ENCODE assay signal across 8 cellular contexts in genomic region chr9:129174724-129175514, GRCh38. TPM values are rescaled to one million over a fixed set of nuclear protein-coding genes. Genes with fewer than 3 reads are reported as not detected.
DNase-seq lines count a peak whose midpoint lies in the region; ATAC-seq and TF ChIP-seq lines count a peak whose summit lies in the region.

No MANE protein-coding gene starts in this region.

- H3K27ac Mint-ChIP-seq in naive thymus-derived CD4-positive, alpha-beta T cell = peak overlapping the region in 8 of 9 donors; percentile 61 to 85 (median 78)

- no peak for ATAC-seq in naive thymus-derived CD4-positive, alpha-beta T cell
- peak; percentile 28 to 67 for ATAC-seq in upper lobe of left lung (ENCODE audit: low FRiP score in 2 of 2)

- H3K36me3 Mint-ChIP-seq in naive thymus-derived CD4-positive, alpha-beta T cell = no peaks in the 10 kb centered on the region

- peaks cover 0 to 25% (median 5%) of the 10 kb centered on the region in 7 donors for H3K4me1 Mint-ChIP-seq in naive thymus-derived CD4-positive, alpha-beta T cell

- no peak; the same call in 1 of the 2 replicates for TF ChIP-seq CTCF in 22Rv1 (IDR thresholded peaks at IDR 0.05)
- no peak for TF ChIP-seq CTCF in upper lobe of left lung (IDR thresholded peaks at IDR 0.05)

- H3K36me3 ChIP-seq in naive thymus-derived CD4-positive, alpha-beta T cell (ENCODE audit: control insufficient read depth in 2 of 3, insufficient read depth in 3 of 3, low read length in 3 of 3) = no peaks in the 10 kb centered on the region
- H3K36me3 ChIP-seq in upper lobe of left lung = no peaks in the 10 kb centered on the region

- TF ChIP-seq POLR2A in upper lobe of left lung (IDR thresholded peaks at IDR 0.05) = peak in 1 of 4 donors; percentile 69

- no peaks in the 10 kb centered on the region for H3K9me3 ChIP-seq in naive thymus-derived CD4-positive, alpha-beta T cell (ENCODE audit: control insufficient read depth in 2 of 3, low read length in 3 of 3)
- no peaks in the 10 kb centered on the region for H3K9me3 ChIP-seq in upper lobe of left lung

- DNase-seq in GF-D8 (lab: John Stamatoyannopoulos, UW) (peak; percentile 30), NCI-H460 (ENCODE audit: extremely low read depth, low read depth) (peak; percentile 76), fibroblast of the conjunctiva (ENCODE audit: low read depth) (peak; percentile 88), upper lobe of left lung (peak; percentile 81 to 90), GM19240 (ENCODE audit: insufficient read length, low spot score) (no peak)
- peak; percentile 16 for DNase-seq in activated effector memory CD4-positive, alpha-beta T cell treated with Interleukin-2 at 50 U/mL for 16 hours
- DNase-seq in naive thymus-derived CD4-positive, alpha-beta T cell = peak in 2 of 9 donors; percentile 9 to 66

- peak overlapping the region; percentile 99 for H3K27ac ChIP-seq in 22Rv1
- peak overlapping the region; percentile 46 for H3K27ac ChIP-seq in naive thymus-derived CD4-positive, alpha-beta T cell (ENCODE audit: low read depth, low read length)
- peak overlapping the region; percentile 91 to 98 (median 94) for H3K27ac ChIP-seq in upper lobe of left lung

- 1% methylated on average over 38 to 47 of the region's 53 CpGs for WGBS in upper lobe of left lung, 2 donors

- intact Hi-C loops in naive thymus-derived CD4-positive, alpha-beta T cell (cut with micrococcal nuclease) = loop anchor here (1.0 to 5.0 kb wide), 13 partner anchors 36 to 718 kb away; partner anchors contain the start of genes MIGA2 (in 1 of the 2) and ODF2 (in 1 of the 2)

- H3K4me3 Mint-ChIP-seq in naive thymus-derived CD4-positive, alpha-beta T cell = peak overlapping the region; percentile 86 to 96 (median 90)

- H3K9me3 Mint-ChIP-seq in naive thymus-derived CD4-positive, alpha-beta T cell = no peaks in the 10 kb centered on the region

- peaks cover 0 to 19% (median 0%) of the 10 kb centered on the region in 5 donors for H3K27me3 Mint-ChIP-seq in naive thymus-derived CD4-positive, alpha-beta T cell

- H3K27me3 ChIP-seq in naive thymus-derived CD4-positive, alpha-beta T cell (ENCODE audit: control insufficient read depth in 2 of 2, insufficient read depth in 2 of 2, low read length in 2 of 2) = no peaks in the 10 kb centered on the region
- H3K27me3 ChIP-seq in upper lobe of left lung = no peaks in the 10 kb centered on the region

- no peak for TF ChIP-seq EP300 in upper lobe of left lung (IDR thresholded peaks at IDR 0.05)

- peaks cover 0 to 4% of the 10 kb centered on the region in 2 donors for H3K4me1 ChIP-seq in naive thymus-derived CD4-positive, alpha-beta T cell (ENCODE audit: control insufficient read depth in 2 of 2, insufficient read depth in 2 of 2, low read length in 2 of 2)
- peaks cover 16 to 29% (median 22%) of the 10 kb centered on the region in 4 donors for H3K4me1 ChIP-seq in upper lobe of left lung

- H3K4me3 ChIP-seq in naive thymus-derived CD4-positive, alpha-beta T cell (ENCODE audit: low read length) = peak overlapping the region; percentile 86
- H3K4me3 ChIP-seq in upper lobe of left lung = peak overlapping the region; percentile 55 to 82 (median 76)

- POLR2A ChIA-PET in naive thymus-derived CD4-positive, alpha-beta T cell (lab: Charles Lee) = interaction anchor here (0.5 to 8.2 kb wide), 8 partner anchors 9 to 450 kb away, joined by 3 to 119 read pairs (median 4); partner anchors contain the start of gene NTMT1

- CTCF ChIA-PET in naive thymus-derived CD4-positive, alpha-beta T cell (lab: Charles Lee) = interaction anchor here (0.8 to 6.2 kb wide), 13 partner anchors 9 to 462 kb away, joined by 3 to 37 read pairs (median 4); no protein-coding TSS in a partner anchor

RNA-seq across cellular contexts. Expression of gene IER5L, which starts 3.1 kb away (rescaled TPM):
- total RNA-seq in NCI-H460 (2014; rRNA removed; shearing (Covaris generic)) = 31.1 and 40.5 TPM in 2 replicates
- polyA plus RNA-seq in NCI-H460 (2014; cell fraction: nucleus; rRNA removed) = 44.5 and 65.4 TPM in 2 replicates
- total RNA-seq in naive thymus-derived CD4-positive, alpha-beta T cell = 1 to 10 TPM; 3.4 to 6.8 (median 3.8) TPM
- under 1 TPM in 1 of 2 donors, not detected in 1; 0.08 TPM for polyA plus RNA-seq in naive thymus-derived CD4-positive, alpha-beta T cell
- 10 to 100 TPM in 3 of 6 donors, 1 to 10 TPM in 3; 3.7 to 17.0 (median 10.3) TPM for total RNA-seq in upper lobe of left lung

Comparison
In these comparisons a context has a peak if more than half of its experiments do, and no peak if none do; other contexts are left out.
1. H3K27ac ChIP-seq: peak in every context shown above with its lines; median percentile 99 in 22Rv1; 94 in upper lobe of left lung; 46 in naive thymus-derived CD4-positive, alpha-beta T cell.